7 cellular contexts compared by ENCODE assay signal in genomic region chr2:46230115-46230571, GRCh38.
DNase-seq lines count a peak whose midpoint lies in the region; ATAC-seq and TF ChIP-seq lines count a peak whose summit lies in the region.

No MANE protein-coding gene starts in this region.

- peaks cover 10% of the 10 kb centered on the region; the same call in 1 of the 2 replicates for H3K9me2 ChIP-seq in GM23338 (ENCODE audit: insufficient read depth)

- peaks cover 44% of the 10 kb centered on the region for H3K4me1 Mint-ChIP-seq in GM23338
- peaks cover 18 to 23% of the 10 kb centered on the region in 2 donors for H3K4me1 Mint-ChIP-seq in effector memory CD8-positive, alpha-beta T cell (ENCODE audit: low read depth in 2 of 2)
- peaks cover 55% of the 10 kb centered on the region for H3K4me1 Mint-ChIP-seq in stimulated activated effector memory CD8-positive, alpha-beta T cell treated with anti-CD3 and anti-CD28 coated beads, Interleukin-12 subunit alpha, Interleukin-12 subunit beta, amount 100 ng/mL, for 72 hours

- peak overlapping the region; percentile 58 for H3K27ac Mint-ChIP-seq in GM23338
- peak overlapping the region; percentile 67 to 90 for H3K27ac Mint-ChIP-seq in effector memory CD8-positive, alpha-beta T cell
- peak overlapping the region; percentile 52 for H3K27ac Mint-ChIP-seq in stimulated activated effector memory CD8-positive, alpha-beta T cell treated with anti-CD3 and anti-CD28 coated beads, Interleukin-12 subunit alpha, Interleukin-12 subunit beta, amount 100 ng/mL, for 72 hours

- H3K27me3 ChIP-seq in GM23338 (ENCODE audit: insufficient read depth), result no peaks in the 10 kb centered on the region

- TF ChIP-seq CTCF in GM23338 (conservative IDR thresholded peaks at IDR 0.05; ENCODE audit: low read depth in 2 of 2) (peak; percentile 16 to 36; a peak in 3 of 4 replicates), NB4 (IDR thresholded peaks at IDR 0.05; ENCODE audit: low read depth, low read length) (peak; percentile 8)

- 0 out of 3 replicates have a peak overlapping the region, but pooled peaks have one; percentile 27 for H3K4me3 Mint-ChIP-seq in GM23338
- peak overlapping the region; percentile 22 to 42 for H3K4me3 Mint-ChIP-seq in effector memory CD8-positive, alpha-beta T cell
- peak overlapping the region; percentile 36 for H3K4me3 Mint-ChIP-seq in stimulated activated effector memory CD8-positive, alpha-beta T cell treated with anti-CD3 and anti-CD28 coated beads, Interleukin-12 subunit alpha, Interleukin-12 subunit beta, amount 100 ng/mL, for 72 hours

- peak overlapping the region; percentile 38; the same call in 1 of the 2 replicates for H2AFZ ChIP-seq in GM23338

- H4K20me1 ChIP-seq in GM23338 (replicated peaks; ENCODE audit: insufficient read depth), result no peaks in the 10 kb centered on the region

- no peak for TF ChIP-seq POLR2A in NB4 (IDR thresholded peaks at IDR 0.05; ENCODE audit: extremely low read depth, insufficient read length)

- H3K27ac ChIP-seq in GM23338 (ENCODE audit: low read depth), result peak overlapping the region; percentile 84; the same call in 1 of the 2 replicates

- peaks cover 8% of the 10 kb centered on the region for H3K27me3 Mint-ChIP-seq in GM23338 (ENCODE audit: insufficient read depth, low read depth, poor library complexity)
- no peaks in the 10 kb centered on the region for H3K27me3 Mint-ChIP-seq in effector memory CD8-positive, alpha-beta T cell

- no peaks in the 10 kb centered on the region for H3K36me3 ChIP-seq in GM23338 (ENCODE audit: insufficient read depth)

- no peaks in the 10 kb centered on the region for H3K79me2 ChIP-seq in GM23338 (replicated peaks; ENCODE audit: insufficient read depth)

- peak overlapping the region; percentile 13 for H3K4me2 ChIP-seq in GM23338

- H3K4me1 ChIP-seq in GM23338 (ENCODE audit: insufficient read depth), result peaks cover 21% of the 10 kb centered on the region

- H3K36me3 Mint-ChIP-seq in GM23338 (ENCODE audit: low read depth), result no peaks in the 10 kb centered on the region
- H3K36me3 Mint-ChIP-seq in effector memory CD8-positive, alpha-beta T cell (ENCODE audit: insufficient read depth), result no peaks in the 10 kb centered on the region
- H3K36me3 Mint-ChIP-seq in stimulated activated effector memory CD8-positive, alpha-beta T cell treated with anti-CD3 and anti-CD28 coated beads, Interleukin-12 subunit alpha, Interleukin-12 subunit beta, amount 100 ng/mL, for 72 hours, result peaks cover 6% of the 10 kb centered on the region

- peak; percentile 34 for DNase-seq in GM23338 (ENCODE audit: low spot score)
- peak; percentile 66 for DNase-seq in NB4 (ENCODE audit: low read depth)
- DNase-seq in effector memory CD8-positive, alpha-beta T cell, result peak in 2 of 3 experiments; percentile 15 to 21
- DNase-seq in stimulated activated effector memory CD8-positive, alpha-beta T cell treated with anti-CD3 and anti-CD28 coated beads, Interleukin-12 subunit alpha, Interleukin-12 subunit beta, amount 100 ng/mL, for 72 hours (ENCODE audit: low spot score in 2 of 2), result peak in 1 of 2 donors; percentile 61
- DNase-seq in AG08395 (ENCODE audit: low spot score), result no peak
- no peak for DNase-seq in NCI-H1436 (lab: John Stamatoyannopoulos, UW)

- H3F3A ChIP-seq in GM23338 (replicated peaks; ENCODE audit: low read depth), result no peaks in the 10 kb centered on the region

- H3K9me3 Mint-ChIP-seq in GM23338, result no peaks in the 10 kb centered on the region; the same call in 2 of the 3 replicates
- no peaks in the 10 kb centered on the region for H3K9me3 Mint-ChIP-seq in effector memory CD8-positive, alpha-beta T cell
- no peaks in the 10 kb centered on the region for H3K9me3 Mint-ChIP-seq in stimulated activated effector memory CD8-positive, alpha-beta T cell treated with anti-CD3 and anti-CD28 coated beads, Interleukin-12 subunit alpha, Interleukin-12 subunit beta, amount 100 ng/mL, for 72 hours

- ATAC-seq in GM18520 (IDR thresholded peaks at IDR 0.05; ENCODE audit: unreplicated experiment) (peak; percentile 44), GM23338 (peak; percentile 75)
- peak; percentile 60 for ATAC-seq in effector memory CD8-positive, alpha-beta T cell (replicated peaks)
- ATAC-seq in stimulated activated effector memory CD8-positive, alpha-beta T cell treated with anti-CD3 and anti-CD28 coated beads, Interleukin-12 subunit alpha, Interleukin-12 subunit beta, amount 100 ng/mL, for 72 hours, result peak; percentile 44

- H3K4me3 ChIP-seq in GM23338 (no peak overlapping the region), NB4 (ENCODE audit: low read depth, low read length) (no peak overlapping the region)

TF ChIP-seq in GM23338, 12 proteins besides CTCF, POLR2A, EP300 and RAD21 (continues in another document):
- no peak for TF ChIP-seq NANOG (IDR thresholded peaks at IDR 0.05; ENCODE audit: borderline replicate concordance)
- TF ChIP-seq CREB1 (CRISPR knock-in tag; IDR thresholded peaks at IDR 0.05; ENCODE audit: low read depth), result no peak
- TF ChIP-seq ZNF114 (CRISPR knock-in tag; IDR thresholded peaks at IDR 0.05), result no peak
- TF ChIP-seq STAT1 (IDR thresholded peaks at IDR 0.05; ENCODE audit: unreplicated experiment), result no peak
- no peak for TF ChIP-seq EZH2phosphoT487 (IDR thresholded peaks at IDR 0.05; ENCODE audit: unreplicated experiment)
- no peak for TF ChIP-seq REST (IDR thresholded peaks at IDR 0.05; ENCODE audit: unreplicated experiment)
- no peak for TF ChIP-seq JUNB (IDR thresholded peaks at IDR 0.05; ENCODE audit: unreplicated experiment)
- no peak for TF ChIP-seq POLR2AphosphoS5 (IDR thresholded peaks at IDR 0.05; ENCODE audit: low read depth)
- TF ChIP-seq EZH2 (IDR thresholded peaks at IDR 0.05; ENCODE audit: low read depth, unreplicated experiment), result no peak
- TF ChIP-seq ETS1 (IDR thresholded peaks at IDR 0.05), result no peak
- no peak for TF ChIP-seq ZNF331 (CRISPR knock-in tag; IDR thresholded peaks at IDR 0.05; ENCODE audit: low read depth)

Comparison
In these comparisons a context has a peak if more than half of its experiments do, and no peak if none do; other contexts are left out.
1. DNase-seq: peak in GM23338 (single experiment), NB4 (single experiment) and effector memory CD8-positive, alpha-beta T cell (2 of 3); none in AG08395 (single experiment) and NCI-H1436 (single experiment).
2. Peak in every context shown above with its lines, with median percentiles within 50 percentile points of each other: ATAC-seq, H3K27ac Mint-ChIP-seq and H3K4me3 Mint-ChIP-seq.